ENCODE assay signal across 27 cellular contexts in the genomic region with DNA sequence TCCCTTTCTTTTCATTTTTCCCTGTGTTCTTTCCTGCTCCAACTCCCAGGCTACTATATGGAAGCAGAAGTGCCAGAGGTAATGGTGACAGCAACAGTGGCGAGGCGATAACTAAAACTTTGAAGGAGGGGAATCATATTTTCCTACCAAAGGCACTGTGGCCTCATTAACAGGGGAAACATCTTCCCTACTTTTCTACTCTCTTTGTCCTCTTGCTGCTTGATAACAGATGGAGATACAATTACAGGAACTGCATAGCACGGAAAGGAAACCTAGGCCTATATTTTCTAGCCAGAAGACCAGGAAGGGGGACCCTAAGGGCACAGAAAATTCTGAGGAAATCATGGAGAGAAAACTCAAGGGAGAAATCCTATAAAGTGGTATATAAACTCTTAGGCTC.
"Had no signal": no experiment of that assay in that cellular context is flagged by ENCODE, and none has a peak within 500 bp of the region (broad histone marks: within the 10 kb centered on the region; RNA-seq: fewer than 3 reads in every experiment).

No MANE protein-coding gene starts in this region.

- H3K27ac ChIP-seq: adrenal gland, breast epithelium, WERI-Rb-1 had no signal

- H3K27ac Mint-ChIP-seq: activated CD4-positive, alpha-beta T cell treated with anti-CD3 and anti-CD28 coated beads for 36 hours; activated CD8-positive, alpha-beta T cell treated with anti-CD3 and anti-CD28 coated beads for 36 hours; activated naive CD8-positive, alpha-beta T cell treated with anti-CD3 and anti-CD28 coated beads, Interleukin-2, amount 10 ng/mL, durations not matched to agents 7 days and 5 days; activated T-cell treated with anti-CD3 and anti-CD28 coated beads, Interleukin-2, amount 50 U/mL, for 72 hours had no signal

- H3K4me1 Mint-ChIP-seq: activated CD4-positive, alpha-beta T cell treated with anti-CD3 and anti-CD28 coated beads for 36 hours; activated naive CD8-positive, alpha-beta T cell treated with anti-CD3 and anti-CD28 coated beads, Interleukin-2, amount 10 ng/mL, durations not matched to agents 7 days and 5 days had no signal

- ATAC-seq: activated CD4-positive, alpha-beta T cell treated with anti-CD3 and anti-CD28 coated beads for 36 hours; activated CD8-positive, alpha-beta T cell treated with anti-CD3 and anti-CD28 coated beads for 36 hours; activated T-cell treated with anti-CD3 and anti-CD28 coated beads, Interleukin-2, amount 50 U/mL, for 72 hours; Panc1; Right ventricle myocardium inferior had no signal

- H3K4me2 ChIP-seq: SK-N-SH had no signal

- H3K9ac ChIP-seq: SK-N-SH had no signal

- DNase-seq: activated CD4-positive, alpha-beta T cell treated with anti-CD3 and anti-CD28 coated beads for 36 hours; activated CD4-positive, alpha-beta T cell treated with anti-CD3 and anti-CD28 coated beads, Interleukin-2, amount 50 U/mL, for 1 hour; activated CD8-positive, alpha-beta memory T cell treated with anti-CD3 and anti-CD28 coated beads, Interleukin-2, amount 50 U/mL, for 4 hours; activated CD8-positive, alpha-beta T cell treated with anti-CD3 and anti-CD28 coated beads for 36 hours; activated naive CD4-positive, alpha-beta T cell treated with anti-CD3 and anti-CD28 coated beads, Interleukin-2, amount 50 U/mL, for 16 hours; activated naive CD8-positive, alpha-beta T cell treated with anti-CD3 and anti-CD28 coated beads, Interleukin-2, amount 10 ng/mL, durations not matched to agents 7 days and 5 days; activated T-cell treated with anti-CD3 and anti-CD28 coated beads, Interleukin-2, amount 50 U/mL, for 72 hours; adrenal gland; anterior cingulate cortex; Karpas-422; MM.1S; NCI-H1105; NCI-H1436; NCI-H187; NCI-H2081 treated with DMSO at 0.1 percent for 48 hours; NCI-H345; NCI-H510A; NCI-H526 treated with DMSO at 0.1 percent for 48 hours; NCI-H82; OCI-M1; RPMI8226; SK-N-SH; T-helper 1 cell; WERI-Rb-1 had no signal

- H3K4me3 Mint-ChIP-seq: activated CD4-positive, alpha-beta T cell treated with anti-CD3 and anti-CD28 coated beads for 36 hours; activated CD8-positive, alpha-beta T cell treated with anti-CD3 and anti-CD28 coated beads for 36 hours; activated naive CD8-positive, alpha-beta T cell treated with anti-CD3 and anti-CD28 coated beads, Interleukin-2, amount 10 ng/mL, durations not matched to agents 7 days and 5 days; activated T-cell treated with anti-CD3 and anti-CD28 coated beads, Interleukin-2, amount 50 U/mL, for 72 hours had no signal

- H3K4me1 ChIP-seq: adrenal gland, breast epithelium had no signal

- H3K27me3 ChIP-seq: adrenal gland, breast epithelium had no signal

- H3K9me3 Mint-ChIP-seq: activated CD8-positive, alpha-beta T cell treated with anti-CD3 and anti-CD28 coated beads for 36 hours; activated naive CD8-positive, alpha-beta T cell treated with anti-CD3 and anti-CD28 coated beads, Interleukin-2, amount 10 ng/mL, durations not matched to agents 7 days and 5 days; activated T-cell treated with anti-CD3 and anti-CD28 coated beads, Interleukin-2, amount 50 U/mL, for 72 hours had no signal

- H3K9me3 ChIP-seq: breast epithelium, SK-N-SH had no signal

- H3K27me3 Mint-ChIP-seq: activated CD4-positive, alpha-beta T cell treated with anti-CD3 and anti-CD28 coated beads for 36 hours; activated CD8-positive, alpha-beta T cell treated with anti-CD3 and anti-CD28 coated beads for 36 hours; activated naive CD8-positive, alpha-beta T cell treated with anti-CD3 and anti-CD28 coated beads, Interleukin-2, amount 10 ng/mL, durations not matched to agents 7 days and 5 days had no signal

- H3K36me3 ChIP-seq: adrenal gland, breast epithelium had no signal

- H3K4me3 ChIP-seq: adrenal gland, breast epithelium had no signal
